16 cellular contexts compared by ENCODE assay signal in the genomic region with DNA sequence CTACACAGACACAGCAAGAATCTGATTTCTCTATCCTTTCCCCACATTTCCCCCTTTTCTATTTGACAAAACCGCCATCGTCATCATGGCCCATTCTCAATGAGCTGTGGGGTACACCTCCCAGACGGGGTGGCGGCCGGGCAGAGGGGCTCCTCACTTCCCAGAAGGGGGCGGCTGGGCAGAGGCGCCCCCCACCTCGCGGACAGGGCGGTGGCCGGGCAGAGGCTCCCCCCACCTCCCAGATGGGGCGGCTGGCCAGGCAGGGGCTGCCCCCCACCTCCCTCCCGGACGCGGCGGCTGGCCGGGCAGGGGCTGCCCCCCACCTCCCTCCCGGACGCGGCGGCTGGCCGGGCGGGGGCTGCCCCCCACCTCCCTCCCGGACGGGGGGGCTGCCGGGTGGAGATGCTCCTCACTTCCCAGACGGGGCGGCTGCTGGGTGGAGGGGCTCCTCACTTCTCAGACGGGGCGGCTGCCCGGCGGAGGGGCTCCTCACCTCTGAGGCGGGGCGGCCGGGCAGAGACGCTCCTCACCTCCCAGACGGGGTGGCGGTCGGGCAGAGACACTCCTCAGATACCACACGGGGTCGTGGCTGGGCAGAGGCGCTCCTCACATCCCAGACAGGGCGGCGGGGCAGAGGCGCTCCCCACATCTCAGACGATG. TPM values are rescaled to one million over a fixed set of nuclear protein-coding genes. Genes with fewer than 3 reads are reported as not detected.
A peak's percentile ranks its signal among the peaks of the same experiment; 100 is the strongest.
DNase-seq lines count a peak whose midpoint lies in the region; ATAC-seq and TF ChIP-seq lines count a peak whose summit lies in the region.
"Not testable (repeated sequence)": the region's sequence is repeated elsewhere in the genome, so short reads cannot be mapped to it uniquely, and the experiment has no call there.
"Had no signal": no experiment of that assay in that cellular context is flagged by ENCODE, and none has a peak within 500 bp of the region (broad histone marks: within the 10 kb centered on the region; RNA-seq: fewer than 3 reads in every experiment).

No MANE protein-coding gene starts in this region.

- CTCF ChIA-PET in activated CD8-positive, alpha-beta memory T cell treated with anti-CD3 and anti-CD28 coated beads, Interleukin-2, amount 10 ng/mL, durations not matched to agents 7 days and 5 days (lab: Charles Lee) = not testable (repeated sequence)

- H3K36me3 ChIP-seq in spleen, stomach, upper lobe of right lung: not testable (repeated sequence)

- peaks cover 0 to 43% (median 24%) of the 10 kb centered on the region in 8 donors for H3K9me3 ChIP-seq in spleen
- H3K9me3 ChIP-seq in stomach = peaks cover 0 to 17% (median 0%) of the 10 kb centered on the region in 4 donors
- H3K9me3 ChIP-seq in upper lobe of right lung = not testable (repeated sequence)

- intact Hi-C loops in cardiac septum (cut with DNase I); posterior vena cava (cut with DNase I); spleen (cut with DNase I; ENCODE audit: low total_unique reads); stomach (cut with DNase I; ENCODE audit: low total_unique reads); upper lobe of right lung (cut with DNase I): not testable (repeated sequence)

- not testable (repeated sequence) for H3K27me3 Mint-ChIP-seq in activated CD8-positive, alpha-beta memory T cell treated with anti-CD3 and anti-CD28 coated beads, Interleukin-2, amount 10 ng/mL, durations not matched to agents 7 days and 5 days

- not testable (repeated sequence) for TF ChIP-seq CTCF in spleen (IDR thresholded peaks at IDR 0.05 in 8 of 11, conservative IDR thresholded peaks at IDR 0.05 in 3 of 11); stomach (IDR thresholded peaks at IDR 0.05); upper lobe of right lung (IDR thresholded peaks at IDR 0.05)

- 94 to 97% (median 94%) methylated on average over 17 to 46 of the region's 46 CpGs for WGBS in spleen, 5 donors
- WGBS in stomach, 5 donors = 95 to 98% (median 97%) methylated on average over 13 to 44 of the region's 46 CpGs

- H3K27ac ChIP-seq in spleen, stomach, upper lobe of right lung: not testable (repeated sequence)

- not testable (repeated sequence) for TF ChIP-seq EP300 in stomach (IDR thresholded peaks at IDR 0.05)

- H3K4me1 ChIP-seq in spleen, stomach, upper lobe of right lung: not testable (repeated sequence)

- H3K4me3 Mint-ChIP-seq in activated CD8-positive, alpha-beta memory T cell treated with anti-CD3 and anti-CD28 coated beads, Interleukin-2, amount 10 ng/mL, durations not matched to agents 7 days and 5 days = not testable (repeated sequence)

- not testable (repeated sequence) for ATAC-seq in activated CD8-positive, alpha-beta memory T cell treated with anti-CD3 and anti-CD28 coated beads, Interleukin-2, amount 10 ng/mL, durations not matched to agents 7 days and 5 days; upper lobe of right lung

- not testable (repeated sequence) for TF ChIP-seq POLR2A in spleen (IDR thresholded peaks at IDR 0.05); stomach (IDR thresholded peaks at IDR 0.05)

- H3K36me3 Mint-ChIP-seq in activated CD8-positive, alpha-beta memory T cell treated with anti-CD3 and anti-CD28 coated beads, Interleukin-2, amount 10 ng/mL, durations not matched to agents 7 days and 5 days = not testable (repeated sequence)

- not testable (repeated sequence) for H3K27ac Mint-ChIP-seq in activated CD8-positive, alpha-beta memory T cell treated with anti-CD3 and anti-CD28 coated beads, Interleukin-2, amount 10 ng/mL, durations not matched to agents 7 days and 5 days

- H3K4me3 ChIP-seq in spleen, stomach, upper lobe of right lung: not testable (repeated sequence)

- H3K9me3 Mint-ChIP-seq in activated CD8-positive, alpha-beta memory T cell treated with anti-CD3 and anti-CD28 coated beads, Interleukin-2, amount 10 ng/mL, durations not matched to agents 7 days and 5 days (ENCODE audit: low read depth) = not testable (repeated sequence)

- not testable (repeated sequence) for H3K4me1 Mint-ChIP-seq in activated CD8-positive, alpha-beta memory T cell treated with anti-CD3 and anti-CD28 coated beads, Interleukin-2, amount 10 ng/mL, durations not matched to agents 7 days and 5 days

- not testable (repeated sequence) for H3K27me3 ChIP-seq in spleen (replicated peaks in 1 of 7); stomach; upper lobe of right lung

- peak; percentile 18 for DNase-seq in activated CD8-positive, alpha-beta memory T cell treated with anti-CD3 and anti-CD28 coated beads, Interleukin-2, amount 10 ng/mL, durations not matched to agents 7 days and 5 days
- DNase-seq in activated effector memory CD4-positive, alpha-beta T cell treated with anti-CD3 and anti-CD28 coated beads, Interleukin-2, amount 50 U/mL, for 16 hours = peak; percentile 14
- DNase-seq in cardiac septum (ENCODE audit: low spot score) (peak; percentile 27), mesenteric fat pad (ENCODE audit: low spot score) (peak; percentile 49), posterior vena cava (ENCODE audit: low spot score) (peak; percentile 38), spleen (peak; percentile 54), stomach (peak; percentile 15), upper lobe of right lung (peak; percentile 29)

RNA-seq across cellular contexts. Expression of a gene that starts 20.8 kb away (rescaled TPM):
- under 1 TPM; 0.23 to 0.32 TPM for total RNA-seq in activated CD8-positive, alpha-beta memory T cell treated with anti-CD3 and anti-CD28 coated beads, Interleukin-2, amount 10 ng/mL, durations not matched to agents 7 days and 5 days
- total RNA-seq in cardiac septum (3.1 TPM), mesenteric fat pad (5.5 TPM), posterior vena cava (1 to 10 TPM in 1 of 2 donors, under 1 TPM in 1; 0.71 to 3.8 TPM), spleen (1 to 10 TPM in 6 of 7 donors, under 1 TPM in 1; 0.64 to 8.0 (median 4.7) TPM), stomach (1 to 10 TPM in 2 of 5 donors, not detected in 3; 2.0 to 4.5 TPM), upper lobe of right lung (1.5 TPM)
- polyA plus RNA-seq in spleen (1 to 10 TPM; 1.9 to 3.2 (median 2.0) TPM), stomach (1 to 10 TPM; 2.1 to 9.9 (median 3.3) TPM)
- total RNA-seq: GM23248, H7 had no signal
- polyA plus RNA-seq: CD14-positive monocyte; CD8-positive, alpha-beta memory T cell; GM23248 had no signal

RNA-seq across cellular contexts. Expression of a gene that starts 40.6 kb away (rescaled TPM):
- total RNA-seq in activated CD8-positive, alpha-beta memory T cell treated with anti-CD3 and anti-CD28 coated beads, Interleukin-2, amount 10 ng/mL, durations not matched to agents 7 days and 5 days = 1,000 to 10,000 TPM; 1,010 to 1,163 TPM
- total RNA-seq in cardiac septum (489 TPM), mesenteric fat pad (1,225 TPM), posterior vena cava (1,000 to 10,000 TPM; 1,084 to 1,219 TPM), spleen (1,000 to 10,000 TPM in 6 of 7 donors, 100 to 1,000 TPM in 1; 901 to 3,930 (median 1,217) TPM), stomach (1,000 to 10,000 TPM; 1,571 to 2,461 (median 2,078) TPM), upper lobe of right lung (807 TPM)
- polyA plus RNA-seq in spleen (1,000 to 10,000 TPM; 3,976 to 6,688 (median 5,664) TPM), stomach (1,000 to 10,000 TPM; 3,068 to 4,006 (median 3,110) TPM)

RNA-seq across cellular contexts. Expression of a gene that starts 42.3 kb away (rescaled TPM):
- total RNA-seq in activated CD8-positive, alpha-beta memory T cell treated with anti-CD3 and anti-CD28 coated beads, Interleukin-2, amount 10 ng/mL, durations not matched to agents 7 days and 5 days = not detected
- total RNA-seq in cardiac septum = not detected
- total RNA-seq in mesenteric fat pad = not detected
- not detected for total RNA-seq in posterior vena cava
- not detected for total RNA-seq in spleen
- not detected for polyA plus RNA-seq in spleen
- total RNA-seq in stomach = not detected
- polyA plus RNA-seq in stomach = not detected
- total RNA-seq in upper lobe of right lung = not detected
- total RNA-seq: CD4-positive, alpha-beta T cell; CD8-positive, alpha-beta memory T cell; GM12878; GM23248; H1; H7 had no signal
- polyA plus RNA-seq: A549; CD14-positive monocyte; CD8-positive, alpha-beta memory T cell; GM23248; H1 had no signal

RNA-seq across cellular contexts. Expression of a gene that starts 57.5 kb away (rescaled TPM):
- 10 to 100 TPM; 26.3 to 32.9 TPM for total RNA-seq in activated CD8-positive, alpha-beta memory T cell treated with anti-CD3 and anti-CD28 coated beads, Interleukin-2, amount 10 ng/mL, durations not matched to agents 7 days and 5 days
- total RNA-seq in cardiac septum = 21.4 TPM
- 27.1 TPM for total RNA-seq in mesenteric fat pad
- total RNA-seq in posterior vena cava = 10 to 100 TPM; 20.7 to 23.9 TPM
- total RNA-seq in spleen = 10 to 100 TPM; 17.9 to 24.7 (median 20.3) TPM
- 10 to 100 TPM in 1 of 3 donors, 1 to 10 TPM in 2; 4.3 to 11.9 (median 6.3) TPM for polyA plus RNA-seq in spleen
- total RNA-seq in stomach = 10 to 100 TPM in 3 of 5 donors, 1 to 10 TPM in 2; 1.7 to 32.1 (median 13.6) TPM
- 10 to 100 TPM in 1 of 3 donors, 1 to 10 TPM in 2; 4.6 to 13.9 (median 7.9) TPM for polyA plus RNA-seq in stomach
- 18.6 TPM for total RNA-seq in upper lobe of right lung
